Comparison of ENCODE assay signal across 8 cellular contexts in the genomic region with DNA sequence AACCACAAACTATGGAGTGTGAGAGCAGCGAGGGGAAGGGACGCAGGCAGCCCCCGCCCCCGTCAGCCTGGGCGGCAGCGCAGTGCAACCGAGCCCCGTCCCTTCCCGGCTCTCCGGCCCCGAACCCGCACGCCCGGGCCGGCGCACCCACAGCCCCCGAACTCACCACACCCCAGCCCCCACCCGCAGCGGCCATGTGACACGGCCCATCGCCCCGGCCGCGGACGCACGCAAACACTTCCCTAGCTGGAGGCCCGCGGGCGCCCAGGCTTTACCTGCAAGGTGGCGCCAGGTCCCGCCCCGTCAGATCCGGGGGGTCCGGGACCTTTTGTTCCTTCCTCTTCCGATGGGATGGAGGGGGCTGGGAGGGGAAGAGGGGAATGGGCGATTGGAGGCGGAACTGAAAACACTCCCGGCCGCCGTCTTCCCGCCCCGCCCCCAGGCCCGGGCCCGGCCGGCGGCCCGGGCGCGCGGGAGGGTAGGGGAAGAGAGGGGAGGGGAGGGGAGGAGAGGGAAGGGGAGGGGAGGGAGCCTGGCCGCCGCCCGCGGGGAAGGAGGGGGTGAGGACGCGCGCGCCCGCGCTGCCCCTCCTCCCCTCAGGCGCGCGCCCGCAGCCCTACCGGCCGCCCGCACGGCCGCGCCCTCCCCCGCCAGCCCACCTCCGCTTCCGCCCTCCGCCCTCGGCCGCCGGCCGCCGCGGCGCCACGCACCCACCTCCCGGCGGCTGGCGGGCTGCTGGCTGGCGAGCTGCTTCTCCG. TPM values are rescaled to one million over a fixed set of nuclear protein-coding genes. Genes with fewer than 3 reads are reported as not detected.
A peak's percentile ranks its signal among the peaks of the same experiment; 100 is the strongest.
DNase-seq lines count a peak whose midpoint lies in the region; ATAC-seq and TF ChIP-seq lines count a peak whose summit lies in the region.

A gene (minus strand): TSS at position 574 of the 758 bp plus-strand sequence. CDS start 33,903 bp downstream, outside the sequence.

- peak within 1 kb of the TSS; percentile 84 for H3K27ac Mint-ChIP-seq in central memory CD8-positive, alpha-beta T cell (ENCODE audit: low read depth)

- peak; percentile 36 for ATAC-seq in HG03025 (IDR thresholded peaks at IDR 0.05; ENCODE audit: low FRiP score, unreplicated experiment)
- peak; percentile 47 for ATAC-seq in central memory CD8-positive, alpha-beta T cell (replicated peaks; ENCODE audit: extremely low read depth, poor library complexity, severe bottlenecking)

- H3K4me1 Mint-ChIP-seq in central memory CD8-positive, alpha-beta T cell, result peaks cover 50% of the 10 kb centered on the region

- peak within 1 kb of the TSS; percentile 64 for H3K4me3 ChIP-seq in kidney epithelial cell (ENCODE audit: low read depth, low read length)

- no peak for TF ChIP-seq CTCF in kidney epithelial cell (IDR thresholded peaks at IDR 0.05; ENCODE audit: insufficient read depth, low read length, poor library complexity, severe bottlenecking)

- H3K4me3 Mint-ChIP-seq in central memory CD8-positive, alpha-beta T cell, result peak within 1 kb of the TSS; percentile 86

- no peaks in the 10 kb centered on the region for H3K36me3 ChIP-seq in kidney epithelial cell (ENCODE audit: control insufficient read depth, insufficient read depth, low read length)

- no peaks in the 10 kb centered on the region for H3K27me3 ChIP-seq in kidney epithelial cell (ENCODE audit: control insufficient read depth, insufficient read depth, low read length)

- no peaks in the 10 kb centered on the region for H3K9me3 Mint-ChIP-seq in central memory CD8-positive, alpha-beta T cell

- DNase-seq in NCI-H2081 (lab: John Stamatoyannopoulos, UW) (peak; percentile 77 to 79), NCI-H2081 treated with DMSO at 0.1 percent for 48 hours (lab: John Stamatoyannopoulos, UW) (no peak), NCI-H2196 (lab: John Stamatoyannopoulos, UW; ENCODE audit: unreplicated experiment) (peak; percentile 90), kidney epithelial cell (ENCODE audit: low read depth) (no peak)
- DNase-seq in activated CD4-positive, CD25-positive, alpha-beta regulatory T cell treated with anti-CD3 and anti-CD28 coated beads, Interleukin-2, amount 50 U/mL, for 16 hours (ENCODE audit: low read depth, low spot score), result peak; percentile 48
- peak; percentile 55 to 57 for DNase-seq in central memory CD8-positive, alpha-beta T cell (ENCODE audit: low spot score in 2 of 2)
- peak; percentile 83 for DNase-seq in stimulated activated CD4-positive, alpha-beta T cell treated with anti-CD3 and anti-CD28 coated beads, Interleukin-15, amount 100 ng/mL, for 24 hours

- H3K36me3 Mint-ChIP-seq in central memory CD8-positive, alpha-beta T cell (ENCODE audit: insufficient read depth), result peaks cover 14% of the 10 kb centered on the region

- H3K27me3 Mint-ChIP-seq in central memory CD8-positive, alpha-beta T cell, result no peaks in the 10 kb centered on the region

RNA-seq across cellular contexts. Expression of the gene that starts here (rescaled TPM):
- total RNA-seq in kidney epithelial cell, result 98.2 and 122 TPM in 2 replicates

Comparison
In these comparisons a context has a peak if more than half of its experiments do, and no peak if none do; other contexts are left out.
1. DNase-seq: peak in NCI-H2081 (2 of 2), NCI-H2196 (single experiment), activated CD4-positive, CD25-positive, alpha-beta regulatory T cell treated with anti-CD3 and anti-CD28 coated beads, Interleukin-2, amount 50 U/mL, for 16 hours (single experiment), central memory CD8-positive, alpha-beta T cell (2 of 2) and stimulated activated CD4-positive, alpha-beta T cell treated with anti-CD3 and anti-CD28 coated beads, Interleukin-15, amount 100 ng/mL, for 24 hours (single experiment); none in NCI-H2081 treated with DMSO at 0.1 percent for 48 hours (single experiment) and kidney epithelial cell (single experiment).